1 cellular context compared by ENCODE assay signal in the genomic region with DNA sequence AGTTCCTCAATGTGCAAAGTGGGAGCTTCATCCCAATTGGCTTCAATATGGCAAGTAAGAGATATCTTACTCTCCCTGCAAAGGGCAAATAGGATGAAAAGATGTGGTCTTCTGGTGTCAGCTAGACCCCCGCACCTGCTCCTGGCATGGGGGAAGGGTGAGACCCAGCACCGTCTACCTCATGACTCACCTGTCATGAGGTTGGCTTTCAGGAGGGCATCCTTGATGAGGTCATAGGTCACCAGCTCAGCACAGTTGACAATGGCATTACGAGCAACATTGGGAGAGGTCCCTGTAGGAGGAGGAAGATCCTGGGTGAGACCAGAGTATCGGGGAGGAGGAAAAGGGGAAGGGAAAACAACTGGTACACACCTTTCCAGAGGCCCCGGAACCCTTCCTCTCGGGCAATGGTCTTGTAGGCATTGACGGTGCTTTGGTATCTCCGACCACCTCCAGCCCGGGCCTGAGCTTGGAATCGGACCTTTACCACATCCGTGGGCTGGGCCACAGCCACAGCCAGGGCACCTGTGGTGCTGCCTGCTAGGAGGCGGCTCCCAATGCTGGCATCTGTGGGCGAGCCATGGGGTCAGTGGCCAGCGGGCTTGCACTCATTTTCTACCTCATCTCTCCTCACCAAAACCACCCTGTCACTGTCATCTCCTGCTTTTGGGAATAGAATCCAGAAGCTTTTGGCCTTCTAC.
TF ChIP-seq lines count a peak whose summit lies in the region.

No MANE protein-coding gene starts in this region.

TF ChIP-seq in K562, 482 proteins besides CTCF, POLR2A, EP300 and RAD21:
- TF ChIP-seq SNIP1 (IDR thresholded peaks at IDR 0.05; ENCODE audit: low read depth): no peak
- TF ChIP-seq, protein P1, sequence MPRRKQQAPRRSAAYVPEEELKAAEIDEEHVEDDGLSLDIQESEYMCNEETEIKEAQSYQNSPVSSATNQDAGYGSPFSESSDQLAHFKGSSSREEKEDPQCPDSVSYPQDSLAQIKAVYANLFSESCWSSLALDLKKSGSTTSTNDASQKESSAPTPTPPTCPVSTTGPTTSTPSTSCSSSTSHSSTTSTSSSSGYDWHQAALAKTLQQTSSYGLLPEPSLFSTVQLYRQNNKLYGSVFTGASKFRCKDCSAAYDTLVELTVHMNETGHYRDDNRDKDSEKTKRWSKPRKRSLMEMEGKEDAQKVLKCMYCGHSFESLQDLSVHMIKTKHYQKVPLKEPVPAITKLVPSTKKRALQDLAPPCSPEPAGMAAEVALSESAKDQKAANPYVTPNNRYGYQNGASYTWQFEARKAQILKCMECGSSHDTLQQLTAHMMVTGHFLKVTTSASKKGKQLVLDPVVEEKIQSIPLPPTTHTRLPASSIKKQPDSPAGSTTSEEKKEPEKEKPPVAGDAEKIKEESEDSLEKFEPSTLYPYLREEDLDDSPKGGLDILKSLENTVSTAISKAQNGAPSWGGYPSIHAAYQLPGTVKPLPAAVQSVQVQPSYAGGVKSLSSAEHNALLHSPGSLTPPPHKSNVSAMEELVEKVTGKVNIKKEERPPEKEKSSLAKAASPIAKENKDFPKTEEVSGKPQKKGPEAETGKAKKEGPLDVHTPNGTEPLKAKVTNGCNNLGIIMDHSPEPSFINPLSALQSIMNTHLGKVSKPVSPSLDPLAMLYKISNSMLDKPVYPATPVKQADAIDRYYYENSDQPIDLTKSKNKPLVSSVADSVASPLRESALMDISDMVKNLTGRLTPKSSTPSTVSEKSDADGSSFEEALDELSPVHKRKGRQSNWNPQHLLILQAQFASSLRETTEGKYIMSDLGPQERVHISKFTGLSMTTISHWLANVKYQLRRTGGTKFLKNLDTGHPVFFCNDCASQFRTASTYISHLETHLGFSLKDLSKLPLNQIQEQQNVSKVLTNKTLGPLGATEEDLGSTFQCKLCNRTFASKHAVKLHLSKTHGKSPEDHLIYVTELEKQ (CRISPR knock-in tag; IDR thresholded peaks at IDR 0.05): no peak
- no peak for TF ChIP-seq ZFP36 (IDR thresholded peaks at IDR 0.05; ENCODE audit: low read depth, low read length, partially characterized antibody)
- no peak for TF ChIP-seq SMAD1 (IDR thresholded peaks at IDR 0.05; ENCODE audit: low read depth, low read length, partially characterized antibody)
- TF ChIP-seq KAT2B (IDR thresholded peaks at IDR 0.05; ENCODE audit: low read depth, low read length): no peak
- TF ChIP-seq, protein P2, sequence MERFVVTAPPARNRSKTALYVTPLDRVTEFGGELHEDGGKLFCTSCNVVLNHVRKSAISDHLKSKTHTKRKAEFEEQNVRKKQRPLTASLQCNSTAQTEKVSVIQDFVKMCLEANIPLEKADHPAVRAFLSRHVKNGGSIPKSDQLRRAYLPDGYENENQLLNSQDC (CRISPR knock-in tag; IDR thresholded peaks at IDR 0.05): no peak
- TF ChIP-seq, protein P3, sequence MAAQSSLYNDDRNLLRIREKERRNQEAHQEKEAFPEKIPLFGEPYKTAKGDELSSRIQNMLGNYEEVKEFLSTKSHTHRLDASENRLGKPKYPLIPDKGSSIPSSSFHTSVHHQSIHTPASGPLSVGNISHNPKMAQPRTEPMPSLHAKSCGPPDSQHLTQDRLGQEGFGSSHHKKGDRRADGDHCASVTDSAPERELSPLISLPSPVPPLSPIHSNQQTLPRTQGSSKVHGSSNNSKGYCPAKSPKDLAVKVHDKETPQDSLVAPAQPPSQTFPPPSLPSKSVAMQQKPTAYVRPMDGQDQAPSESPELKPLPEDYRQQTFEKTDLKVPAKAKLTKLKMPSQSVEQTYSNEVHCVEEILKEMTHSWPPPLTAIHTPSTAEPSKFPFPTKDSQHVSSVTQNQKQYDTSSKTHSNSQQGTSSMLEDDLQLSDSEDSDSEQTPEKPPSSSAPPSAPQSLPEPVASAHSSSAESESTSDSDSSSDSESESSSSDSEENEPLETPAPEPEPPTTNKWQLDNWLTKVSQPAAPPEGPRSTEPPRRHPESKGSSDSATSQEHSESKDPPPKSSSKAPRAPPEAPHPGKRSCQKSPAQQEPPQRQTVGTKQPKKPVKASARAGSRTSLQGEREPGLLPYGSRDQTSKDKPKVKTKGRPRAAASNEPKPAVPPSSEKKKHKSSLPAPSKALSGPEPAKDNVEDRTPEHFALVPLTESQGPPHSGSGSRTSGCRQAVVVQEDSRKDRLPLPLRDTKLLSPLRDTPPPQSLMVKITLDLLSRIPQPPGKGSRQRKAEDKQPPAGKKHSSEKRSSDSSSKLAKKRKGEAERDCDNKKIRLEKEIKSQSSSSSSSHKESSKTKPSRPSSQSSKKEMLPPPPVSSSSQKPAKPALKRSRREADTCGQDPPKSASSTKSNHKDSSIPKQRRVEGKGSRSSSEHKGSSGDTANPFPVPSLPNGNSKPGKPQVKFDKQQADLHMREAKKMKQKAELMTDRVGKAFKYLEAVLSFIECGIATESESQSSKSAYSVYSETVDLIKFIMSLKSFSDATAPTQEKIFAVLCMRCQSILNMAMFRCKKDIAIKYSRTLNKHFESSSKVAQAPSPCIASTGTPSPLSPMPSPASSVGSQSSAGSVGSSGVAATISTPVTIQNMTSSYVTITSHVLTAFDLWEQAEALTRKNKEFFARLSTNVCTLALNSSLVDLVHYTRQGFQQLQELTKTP (IDR thresholded peaks at IDR 0.05; ENCODE audit: low read depth in 1 of 2, partially characterized antibody in 2 of 2): no peak
- TF ChIP-seq, protein P4, sequence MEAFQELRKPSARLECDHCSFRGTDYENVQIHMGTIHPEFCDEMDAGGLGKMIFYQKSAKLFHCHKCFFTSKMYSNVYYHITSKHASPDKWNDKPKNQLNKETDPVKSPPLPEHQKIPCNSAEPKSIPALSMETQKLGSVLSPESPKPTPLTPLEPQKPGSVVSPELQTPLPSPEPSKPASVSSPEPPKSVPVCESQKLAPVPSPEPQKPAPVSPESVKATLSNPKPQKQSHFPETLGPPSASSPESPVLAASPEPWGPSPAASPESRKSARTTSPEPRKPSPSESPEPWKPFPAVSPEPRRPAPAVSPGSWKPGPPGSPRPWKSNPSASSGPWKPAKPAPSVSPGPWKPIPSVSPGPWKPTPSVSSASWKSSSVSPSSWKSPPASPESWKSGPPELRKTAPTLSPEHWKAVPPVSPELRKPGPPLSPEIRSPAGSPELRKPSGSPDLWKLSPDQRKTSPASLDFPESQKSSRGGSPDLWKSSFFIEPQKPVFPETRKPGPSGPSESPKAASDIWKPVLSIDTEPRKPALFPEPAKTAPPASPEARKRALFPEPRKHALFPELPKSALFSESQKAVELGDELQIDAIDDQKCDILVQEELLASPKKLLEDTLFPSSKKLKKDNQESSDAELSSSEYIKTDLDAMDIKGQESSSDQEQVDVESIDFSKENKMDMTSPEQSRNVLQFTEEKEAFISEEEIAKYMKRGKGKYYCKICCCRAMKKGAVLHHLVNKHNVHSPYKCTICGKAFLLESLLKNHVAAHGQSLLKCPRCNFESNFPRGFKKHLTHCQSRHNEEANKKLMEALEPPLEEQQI (IDR thresholded peaks at IDR 0.05): no peak
- no peak for TF ChIP-seq DMBX1 (CRISPR knock-in tag; IDR thresholded peaks at IDR 0.05; ENCODE audit: borderline replicate concordance)
- TF ChIP-seq, protein P5, sequence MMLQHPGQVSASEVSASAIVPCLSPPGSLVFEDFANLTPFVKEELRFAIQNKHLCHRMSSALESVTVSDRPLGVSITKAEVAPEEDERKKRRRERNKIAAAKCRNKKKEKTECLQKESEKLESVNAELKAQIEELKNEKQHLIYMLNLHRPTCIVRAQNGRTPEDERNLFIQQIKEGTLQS (IDR thresholded peaks at IDR 0.05): 0 out of 2 replicates have a peak, but pooled peaks have one; percentile 11
- TF ChIP-seq, protein P5 (CRISPR knock-in tag; conservative IDR thresholded peaks at IDR 0.05): no peak
- TF ChIP-seq CTBP1 (IDR thresholded peaks at IDR 0.05; ENCODE audit: borderline replicate concordance): no peak
- TF ChIP-seq DNMT1 (IDR thresholded peaks at IDR 0.05): no peak
- TF ChIP-seq ZNF766 (CRISPR knock-in tag; conservative IDR thresholded peaks at IDR 0.05): no peak
- TF ChIP-seq RBFOX2 (IDR thresholded peaks at IDR 0.05; ENCODE audit: low read depth, low read length): peak; percentile 64
- peak; percentile 65 for TF ChIP-seq POLR2G (IDR thresholded peaks at IDR 0.05; ENCODE audit: low read depth, low read length)
TF ChIP-seq in K562: peak in this region for 3.
